In the genomic region with DNA sequence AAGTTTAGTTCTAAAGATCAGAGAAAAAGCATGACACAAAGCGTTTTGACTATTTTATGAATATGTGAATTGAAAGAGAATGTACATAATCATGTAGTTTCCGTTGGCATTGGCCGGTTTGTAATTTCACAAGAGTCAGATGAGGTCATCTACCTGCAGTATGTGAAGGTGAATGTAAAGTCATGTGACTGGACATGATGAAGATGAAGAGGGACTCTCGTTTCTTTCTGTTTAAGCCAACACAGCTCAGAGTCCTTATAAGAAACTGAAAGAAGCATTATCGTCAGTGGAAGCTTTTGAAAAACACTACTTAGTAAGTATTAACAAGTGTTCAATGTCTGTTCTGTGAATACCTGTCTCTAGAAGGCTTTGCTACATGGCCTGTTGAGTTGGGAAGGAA, we compare ENCODE assay signal across 1 cellular context.
TF ChIP-seq lines count a peak whose summit lies in the region.

No MANE protein-coding gene starts in this region.

TF ChIP-seq in SK-N-SH, 30 proteins besides CTCF, POLR2A, EP300 and RAD21:
- TF ChIP-seq, protein P1, sequence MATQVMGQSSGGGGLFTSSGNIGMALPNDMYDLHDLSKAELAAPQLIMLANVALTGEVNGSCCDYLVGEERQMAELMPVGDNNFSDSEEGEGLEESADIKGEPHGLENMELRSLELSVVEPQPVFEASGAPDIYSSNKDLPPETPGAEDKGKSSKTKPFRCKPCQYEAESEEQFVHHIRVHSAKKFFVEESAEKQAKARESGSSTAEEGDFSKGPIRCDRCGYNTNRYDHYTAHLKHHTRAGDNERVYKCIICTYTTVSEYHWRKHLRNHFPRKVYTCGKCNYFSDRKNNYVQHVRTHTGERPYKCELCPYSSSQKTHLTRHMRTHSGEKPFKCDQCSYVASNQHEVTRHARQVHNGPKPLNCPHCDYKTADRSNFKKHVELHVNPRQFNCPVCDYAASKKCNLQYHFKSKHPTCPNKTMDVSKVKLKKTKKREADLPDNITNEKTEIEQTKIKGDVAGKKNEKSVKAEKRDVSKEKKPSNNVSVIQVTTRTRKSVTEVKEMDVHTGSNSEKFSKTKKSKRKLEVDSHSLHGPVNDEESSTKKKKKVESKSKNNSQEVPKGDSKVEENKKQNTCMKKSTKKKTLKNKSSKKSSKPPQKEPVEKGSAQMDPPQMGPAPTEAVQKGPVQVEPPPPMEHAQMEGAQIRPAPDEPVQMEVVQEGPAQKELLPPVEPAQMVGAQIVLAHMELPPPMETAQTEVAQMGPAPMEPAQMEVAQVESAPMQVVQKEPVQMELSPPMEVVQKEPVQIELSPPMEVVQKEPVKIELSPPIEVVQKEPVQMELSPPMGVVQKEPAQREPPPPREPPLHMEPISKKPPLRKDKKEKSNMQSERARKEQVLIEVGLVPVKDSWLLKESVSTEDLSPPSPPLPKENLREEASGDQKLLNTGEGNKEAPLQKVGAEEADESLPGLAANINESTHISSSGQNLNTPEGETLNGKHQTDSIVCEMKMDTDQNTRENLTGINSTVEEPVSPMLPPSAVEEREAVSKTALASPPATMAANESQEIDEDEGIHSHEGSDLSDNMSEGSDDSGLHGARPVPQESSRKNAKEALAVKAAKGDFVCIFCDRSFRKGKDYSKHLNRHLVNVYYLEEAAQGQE (IDR thresholded peaks at IDR 0.05; ENCODE audit: low read depth, low read length), result no peak
- TF ChIP-seq NRF1 (IDR thresholded peaks at IDR 0.05; ENCODE audit: low read depth, low read length), result no peak
- TF ChIP-seq GATA2 (CRISPR knock-in tag; IDR thresholded peaks at IDR 0.05), result no peak
- TF ChIP-seq, protein P2, sequence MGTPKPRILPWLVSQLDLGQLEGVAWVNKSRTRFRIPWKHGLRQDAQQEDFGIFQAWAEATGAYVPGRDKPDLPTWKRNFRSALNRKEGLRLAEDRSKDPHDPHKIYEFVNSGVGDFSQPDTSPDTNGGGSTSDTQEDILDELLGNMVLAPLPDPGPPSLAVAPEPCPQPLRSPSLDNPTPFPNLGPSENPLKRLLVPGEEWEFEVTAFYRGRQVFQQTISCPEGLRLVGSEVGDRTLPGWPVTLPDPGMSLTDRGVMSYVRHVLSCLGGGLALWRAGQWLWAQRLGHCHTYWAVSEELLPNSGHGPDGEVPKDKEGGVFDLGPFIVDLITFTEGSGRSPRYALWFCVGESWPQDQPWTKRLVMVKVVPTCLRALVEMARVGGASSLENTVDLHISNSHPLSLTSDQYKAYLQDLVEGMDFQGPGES (IDR thresholded peaks at IDR 0.05; ENCODE audit: low read depth, low read length), result no peak
- TF ChIP-seq, protein P3, sequence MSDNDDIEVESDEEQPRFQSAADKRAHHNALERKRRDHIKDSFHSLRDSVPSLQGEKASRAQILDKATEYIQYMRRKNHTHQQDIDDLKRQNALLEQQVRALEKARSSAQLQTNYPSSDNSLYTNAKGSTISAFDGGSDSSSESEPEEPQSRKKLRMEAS (IDR thresholded peaks at IDR 0.05; ENCODE audit: low read depth), result no peak
- no peak for TF ChIP-seq POLR2AphosphoS5 (IDR thresholded peaks at IDR 0.05; ENCODE audit: low read depth, low read length)
